22 cellular contexts compared by ENCODE assay signal in genomic region chr17:29394761-29395160, GRCh38. TPM values are rescaled to one million over a fixed set of nuclear protein-coding genes. Genes with fewer than 3 reads are reported as not detected.
A peak's percentile ranks its signal among the peaks of the same experiment; 100 is the strongest.
DNase-seq lines count a peak whose midpoint lies in the region; ATAC-seq, FAIRE-seq and TF ChIP-seq lines count a peak whose summit lies in the region.
"Had no signal": no experiment of that assay in that cellular context is flagged by ENCODE, and none has a peak within 500 bp of the region (broad histone marks: within the 10 kb centered on the region; RNA-seq: fewer than 3 reads in every experiment).

No MANE protein-coding gene starts in this region.

- H3K4me3 ChIP-seq in HepG2 (replicated peaks in 1 of 3; ENCODE audit: insufficient read depth in 1 of 3, low read depth in 2 of 3, low read length in 3 of 3) (no peak overlapping the region), right lobe of liver (no peak overlapping the region), sigmoid colon (no peak overlapping the region)
- H3K4me3 ChIP-seq: SJSA1 had no signal

- H3K4me1 ChIP-seq in HepG2 (ENCODE audit: insufficient read depth, low read length) (peaks cover 45% of the 10 kb centered on the region), right lobe of liver (peaks cover 0 to 19% (median 3%) of the 10 kb centered on the region in 4 donors), sigmoid colon (peaks cover 0 to 42% (median 35%) of the 10 kb centered on the region in 4 donors)
- H3K4me1 ChIP-seq: SJSA1 had no signal

- H3K4me1 Mint-ChIP-seq in chondrocyte (ENCODE audit: low read depth): peaks cover 36% of the 10 kb centered on the region

- peak overlapping the region; percentile 42 for H3K27ac Mint-ChIP-seq in chondrocyte (ENCODE audit: unreplicated experiment)

- H3K4me3 Mint-ChIP-seq in chondrocyte (ENCODE audit: unreplicated experiment): no peak overlapping the region

- H3K27me3 ChIP-seq in HepG2 (ENCODE audit: control insufficient read depth in 1 of 2, insufficient read depth in 2 of 2, low read length in 2 of 2) (no peaks in the 10 kb centered on the region; a peak in 1 of 5 replicates), right lobe of liver (no peaks in the 10 kb centered on the region), sigmoid colon (no peaks in the 10 kb centered on the region)
- H3K27me3 ChIP-seq: SJSA1 had no signal

- TF ChIP-seq POLR2A in HepG2 (IDR thresholded peaks at IDR 0.05; ENCODE audit: insufficient read depth in 1 of 2, low read depth in 2 of 2, low read length in 2 of 2): no peak
- TF ChIP-seq POLR2A in right lobe of liver (IDR thresholded peaks at IDR 0.05): no peak
- no peak for TF ChIP-seq POLR2A in sigmoid colon (IDR thresholded peaks at IDR 0.05)

- intact Hi-C loops in HepG2 (cut with micrococcal nuclease; ENCODE audit: unreplicated experiment) (no loop called here), right lobe of liver (cut with DNase I) (no loop called here), sigmoid colon (cut with DNase I) (no loop called here)

- CTCF ChIA-PET in HepG2 (lab: Yijun Ruan, JAX; ENCODE audit: low intra/inter-chr PET ratio, low total read pairs): no interaction called here

- BruUV-seq in HepG2 (replicated peaks; lab: Mats Ljungman, UMichigan): no TSS peak

- H3K27ac ChIP-seq in HepG2 (ENCODE audit: extremely low read length, insufficient read depth, low read length) (no peak overlapping the region), right lobe of liver (no peak overlapping the region), sigmoid colon (no peak overlapping the region)
- H3K27ac ChIP-seq: HL-60, SJSA1 had no signal

- H3K9ac ChIP-seq in HepG2 (ENCODE audit: insufficient read depth, low read depth, low read length): no peak overlapping the region

- FAIRE-seq in HepG2 (lab: Jason Lieb, UNC): no peak
- FAIRE-seq: GM19239, RCC 7860 had no signal

- peaks cover 75% of the 10 kb centered on the region for H3K79me2 ChIP-seq in HepG2 (ENCODE audit: insufficient read depth, low read length)

- in situ Hi-C loops in HepG2 (cut with HindIII; ENCODE audit: extremely low pct_ligation_motif_present, low pct_unique_long_range_greater_than_20kb): no loop called here

- H2AFZ ChIP-seq in HepG2 (ENCODE audit: low read length): no peak overlapping the region

- H3K36me3 ChIP-seq in HepG2 (replicated peaks in 1 of 2; ENCODE audit: control insufficient read depth in 1 of 2, insufficient read depth in 2 of 2, low read length in 2 of 2) (peaks cover 1 to 10% of the 10 kb centered on the region in 2 experiments; a peak in 3 of 5 replicates), right lobe of liver (peaks cover 0 to 4% (median 2%) of the 10 kb centered on the region in 4 donors), sigmoid colon (peaks cover 0 to 13% (median 0%) of the 10 kb centered on the region in 4 donors)

- H3K36me3 Mint-ChIP-seq in chondrocyte (ENCODE audit: low read depth): no peaks in the 10 kb centered on the region

- H3K9me3 Mint-ChIP-seq in chondrocyte (ENCODE audit: low read depth): no peaks in the 10 kb centered on the region

- H3K9me3 ChIP-seq in HepG2 (ENCODE audit: low read length) (no peaks in the 10 kb centered on the region), right lobe of liver (no peaks in the 10 kb centered on the region), sigmoid colon (no peaks in the 10 kb centered on the region)
- H3K9me3 ChIP-seq: SJSA1 had no signal

- 98% methylated on average over 4 of the region's 4 CpGs for WGBS in HepG2 (ENCODE audit: low lambda C conversion rate)
- WGBS in right lobe of liver (ENCODE audit: insufficient coverage, low coverage, low lambda C conversion rate, missing lambda C conversion rate): 100% methylated on average over 4 of the region's 4 CpGs
- WGBS in sigmoid colon, 2 donors: 96 to 98% methylated on average over 4 of the region's 4 CpGs

- DNase-seq in HepG2 (ENCODE audit: low spot score) (no peak), right lobe of liver (no peak), chondrocyte (ENCODE audit: low spot score) (no peak), mesenteric fat pad (ENCODE audit: low spot score) (peak; percentile 5), sigmoid colon (peak; percentile 38), NCI-H128 (lab: John Stamatoyannopoulos, UW; ENCODE audit: unreplicated experiment) (no peak), OCI-M2 (lab: John Stamatoyannopoulos, UW; ENCODE audit: unreplicated experiment) (no peak), SW480 (ENCODE audit: low spot score) (no peak)
- DNase-seq: AML-193, C1 segment of cervical spinal cord, GDM1, H7, KG1, NCI-H1105, NCI-H2029 treated with DMSO at 0.1 percent for 48 hours, NCI-H345, NCI-H524 treated with DMSO at 0.1 percent for 48 hours, NCI-H82 had no signal

- POLR2A ChIA-PET in HepG2 (lab: Yijun Ruan, JAX): no interaction called here

- ATAC-seq in HepG2 (no peak), right lobe of liver (no peak)

- TF ChIP-seq RAD21 in HepG2 (CRISPR knock-in tag; IDR thresholded peaks at IDR 0.05): no peak

- no peak overlapping the region for H3K4me2 ChIP-seq in HepG2 (ENCODE audit: low read depth, low read length)

- no peak for TF ChIP-seq CTCF in HepG2 (CRISPR knock-in tag; IDR thresholded peaks at IDR 0.05)
- no peak for TF ChIP-seq CTCF in right lobe of liver (IDR thresholded peaks at IDR 0.05)
- no peak for TF ChIP-seq CTCF in chondrocyte (IDR thresholded peaks at IDR 0.05)
- no peak for TF ChIP-seq CTCF in sigmoid colon (IDR thresholded peaks at IDR 0.05)

- H3K27me3 Mint-ChIP-seq in chondrocyte (ENCODE audit: low read depth): no peaks in the 10 kb centered on the region

- peaks cover 39% of the 10 kb centered on the region for H4K20me1 ChIP-seq in HepG2 (ENCODE audit: insufficient read depth, low read length)

- TF ChIP-seq EP300 in HepG2 (IDR thresholded peaks at IDR 0.05; ENCODE audit: low read depth in 2 of 2, low read length in 2 of 2) (no peak), HepG2 (CRISPR knock-in tag; IDR thresholded peaks at IDR 0.05; ENCODE audit: borderline replicate concordance) (no peak), sigmoid colon (IDR thresholded peaks at IDR 0.05) (no peak)

TF ChIP-seq in HepG2, 621 proteins besides CTCF, POLR2A, EP300 and RAD21 (continues in another document):
- TF ChIP-seq ZNF121 (CRISPR knock-in tag; IDR thresholded peaks at IDR 0.05): peak; percentile 88
- TF ChIP-seq ZNF770 (CRISPR knock-in tag; IDR thresholded peaks at IDR 0.05): peak; percentile 72

RNA-seq across cellular contexts. Expression of gene TAOK1, which starts 4.6 kb away (rescaled TPM):
- 23.0 and 36.2 TPM in 2 replicates for total RNA-seq in HepG2 (2016; rRNA removed; fragmentation: Illumina TruSeq; extraction: Trizol)
- total RNA-seq in HepG2 (2016; cell fraction: cytosol; rRNA removed; fragmentation: Illumina TruSeq; extraction: Trizol; ENCODE audit: low read depth): 7.0 and 9.1 TPM in 2 replicates
- 23.9 and 35.6 TPM in 2 replicates for total RNA-seq in HepG2 (2016; cell fraction: insoluble cytoplasmic fraction; rRNA removed; fragmentation: Illumina TruSeq; extraction: Trizol)
- 9.0 and 11.2 TPM in 2 replicates for total RNA-seq in HepG2 (2016; cell fraction: membrane; rRNA removed; fragmentation: Illumina TruSeq; extraction: Trizol)
- total RNA-seq in HepG2 (2016; cell fraction: nucleus; rRNA removed; fragmentation: Illumina TruSeq; extraction: Trizol): 29.2 and 33.5 TPM in 2 replicates
- polyA plus RNA-seq in HepG2 (2011; rRNA removed): 10.3 and 14.1 TPM in 2 replicates
- 4.6 and 8.1 TPM in 2 replicates for polyA plus RNA-seq in HepG2 (2011; cell fraction: cytosol; rRNA removed)
- polyA plus RNA-seq in HepG2 (2011; cell fraction: nucleus; rRNA removed): 8.2 and 11.5 TPM in 2 replicates
- polyA plus RNA-seq in HepG2 (2012): 12.5 and 13.0 TPM in 2 replicates
- 0.34 and 0.37 TPM in 2 replicates for polyA plus RNA-seq in HepG2 (2016; cell fraction: cytosol; fragmentation: Illumina TruSeq; extraction: Trizol; ENCODE audit: low read depth)
- polyA plus RNA-seq in HepG2 (2016; cell fraction: insoluble cytoplasmic fraction; fragmentation: Illumina TruSeq; extraction: Trizol; ENCODE audit: low read depth): 15.4 and 16.5 TPM in 2 replicates
- polyA plus RNA-seq in HepG2 (2016; cell fraction: membrane; fragmentation: Illumina TruSeq; extraction: Trizol; ENCODE audit: low read depth): 1.4 and 1.8 TPM in 2 replicates
- polyA plus RNA-seq in HepG2 (2016; cell fraction: nucleus; fragmentation: Illumina TruSeq; extraction: Trizol; ENCODE audit: insufficient read depth, low read depth): 17.1 and 17.4 TPM in 2 replicates
- 18.5 and 31.2 TPM in 2 replicates for polyA minus RNA-seq in HepG2 (2011; rRNA and poly(A)+ RNA removed; ENCODE audit: low replicate concordance)
- 29.5 and 45.7 TPM in 2 replicates for polyA minus RNA-seq in HepG2 (2011; cell fraction: cytosol; rRNA and poly(A)+ RNA removed)
- 48.7 and 64.9 TPM in 2 replicates for polyA minus RNA-seq in HepG2 (2011; cell fraction: nucleus; rRNA and poly(A)+ RNA removed)
- 10 to 100 TPM; 17.1 to 37.1 (median 21.1) TPM for total RNA-seq in right lobe of liver
- 77.7 to 87.1 TPM (median 85.7 TPM) in 3 replicates for total RNA-seq in chondrocyte
- total RNA-seq in mesenteric fat pad: 99.0 TPM
- 10 to 100 TPM; 46.3 to 65.4 (median 54.8) TPM for total RNA-seq in sigmoid colon
- polyA plus RNA-seq in sigmoid colon: 10 to 100 TPM in 1 of 3 donors, 1 to 10 TPM in 2; 3.6 to 10.8 (median 4.4) TPM

Comparison
In these comparisons a context has a peak if more than half of its experiments do, and no peak if none do; other contexts are left out.
1. DNase-seq: peak in mesenteric fat pad (single experiment) and sigmoid colon (single experiment); none in HepG2 (single experiment), right lobe of liver (0 of 3), chondrocyte (single experiment), NCI-H128 (single experiment), OCI-M2 (single experiment) and SW480 (single experiment).